Comparison of ENCODE assay signal across 8 cellular contexts in the genomic region with DNA sequence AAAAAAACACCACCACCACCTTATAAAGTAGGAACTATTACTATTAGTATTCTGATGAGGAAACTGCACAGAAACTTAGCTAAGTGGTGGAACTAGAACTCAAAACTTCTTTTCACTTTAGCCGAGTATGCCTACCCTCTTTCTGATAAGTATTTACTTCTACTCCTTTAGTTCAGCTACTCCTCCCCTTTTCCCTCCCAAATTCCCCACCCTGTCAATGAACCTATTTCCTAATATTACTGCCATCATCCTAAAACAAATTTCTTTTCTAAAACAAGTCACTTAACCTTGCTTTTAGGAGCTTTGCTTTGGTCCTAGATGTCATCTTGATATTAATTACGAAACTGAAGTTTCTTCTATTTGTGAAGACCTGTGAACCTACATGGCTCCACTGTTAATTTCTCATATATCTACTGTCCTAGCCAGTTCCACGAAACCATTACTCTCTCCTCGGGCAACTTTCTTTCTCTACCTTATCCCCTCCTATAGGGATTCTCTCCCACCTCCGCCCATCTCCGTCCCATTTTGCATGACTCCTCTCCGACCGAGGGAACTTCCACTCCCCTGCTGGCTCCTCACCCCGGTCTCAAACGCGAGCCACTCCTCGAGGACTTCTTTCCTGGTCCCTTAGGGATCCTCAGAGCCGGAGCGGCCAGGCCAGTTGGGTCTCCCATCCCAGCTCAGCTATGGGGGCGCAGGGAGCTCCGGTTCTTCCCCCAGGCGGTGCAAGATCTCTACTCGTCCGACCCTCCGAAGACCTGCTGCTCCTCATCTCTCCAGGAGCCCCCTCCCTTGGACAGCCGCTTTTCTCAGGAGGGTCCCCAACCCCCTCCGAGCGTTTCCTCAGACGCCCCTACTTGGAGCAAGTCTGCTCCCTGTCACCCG. TPM values are rescaled to one million over a fixed set of nuclear protein-coding genes. Genes with fewer than 3 reads are reported as not detected.
DNase-seq lines count a peak whose midpoint lies in the region; ATAC-seq and TF ChIP-seq lines count a peak whose summit lies in the region.

No MANE protein-coding gene starts in this region.

- DNase-seq in EL (peak; percentile 60), Kasumi-1 (lab: John Stamatoyannopoulos, UW) (peak; percentile 26 to 69), fibroblast of the aortic adventitia (ENCODE audit: low read depth) (no peak), nephron progenitor cell (no peak), NCI-H2081 treated with DMSO at 0.1 percent for 48 hours (lab: John Stamatoyannopoulos, UW) (no peak)
- DNase-seq in activated T-cell treated with anti-CD3 and anti-CD28 coated beads, Interleukin-2, amount 50 U/mL, for 48 hours = peak; percentile 41 to 48

- no peaks in the 10 kb centered on the region for H3K9me3 Mint-ChIP-seq in nephron progenitor cell

- peak overlapping the region; percentile 93 for H3K4me3 Mint-ChIP-seq in nephron progenitor cell

- H3K27me3 Mint-ChIP-seq in nephron progenitor cell (ENCODE audit: low read depth, poor library complexity) = no peaks in the 10 kb centered on the region

- no peak for ATAC-seq in HG02759 (IDR thresholded peaks at IDR 0.05; ENCODE audit: unreplicated experiment)
- ATAC-seq in HG02623 (IDR thresholded peaks at IDR 0.05; ENCODE audit: unreplicated experiment) = no peak

- peak overlapping the region; percentile 57 for H3K27ac Mint-ChIP-seq in nephron progenitor cell

- H3K36me3 Mint-ChIP-seq in nephron progenitor cell (ENCODE audit: low read depth) = peaks cover 8% of the 10 kb centered on the region

- no peak for TF ChIP-seq CTCF in fibroblast of the aortic adventitia (IDR thresholded peaks at IDR 0.05; ENCODE audit: insufficient read depth, low read length)
- no peak for TF ChIP-seq CTCF in nephron progenitor cell (IDR thresholded peaks at IDR 0.05)

- peak overlapping the region; percentile 86 for H3K4me3 ChIP-seq in fibroblast of the aortic adventitia (ENCODE audit: low read depth, low read length)

- H3K4me1 Mint-ChIP-seq in nephron progenitor cell = peaks cover 57% of the 10 kb centered on the region

RNA-seq across cellular contexts. Expression of a gene that starts 1.1 kb away (rescaled TPM):
- 39.0 and 52.3 TPM in 2 replicates for total RNA-seq in fibroblast of the aortic adventitia (ENCODE audit: low replicate concordance)

RNA-seq across cellular contexts. Expression of a gene that starts 33.4 kb away (rescaled TPM):
- total RNA-seq in fibroblast of the aortic adventitia (ENCODE audit: low replicate concordance) = 17.4 and 17.5 TPM in 2 replicates

Comparison
In these comparisons a context has a peak if more than half of its experiments do, and no peak if none do; other contexts are left out.
1. DNase-seq: peak in EL (single experiment), Kasumi-1 (2 of 2) and activated T-cell treated with anti-CD3 and anti-CD28 coated beads, Interleukin-2, amount 50 U/mL, for 48 hours (2 of 2); none in fibroblast of the aortic adventitia (single experiment), nephron progenitor cell (single experiment) and NCI-H2081 treated with DMSO at 0.1 percent for 48 hours (single experiment).